6 cellular contexts compared by ENCODE assay signal in the genomic region with DNA sequence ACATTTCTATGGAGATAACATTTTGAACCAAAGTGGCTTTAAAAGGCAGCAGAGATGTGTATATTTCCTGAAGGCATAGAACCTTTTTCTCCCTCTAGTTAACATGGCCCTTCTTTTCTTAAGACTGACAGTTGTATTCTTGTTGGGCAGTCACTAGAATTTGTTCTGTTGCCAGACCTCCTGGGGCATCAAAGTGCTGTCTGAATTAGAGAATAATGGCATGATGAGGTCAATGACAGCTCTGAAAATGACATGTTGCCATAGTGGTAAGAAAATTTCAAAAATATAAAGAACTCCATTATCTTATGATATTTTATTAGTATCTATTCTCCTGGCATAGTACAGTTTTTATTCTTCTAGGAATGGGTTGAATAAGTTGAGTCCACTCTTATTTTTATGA.
"Had no signal": no experiment of that assay in that cellular context is flagged by ENCODE, and none has a peak within 500 bp of the region (broad histone marks: within the 10 kb centered on the region; RNA-seq: fewer than 3 reads in every experiment).

No MANE protein-coding gene starts in this region.

- H3K4me2 ChIP-seq: GM23338 had no signal

- H2AFZ ChIP-seq: GM23338 had no signal

- H3K4me3 ChIP-seq: GM23338 had no signal

- H3K27ac ChIP-seq: HL-60 had no signal

- DNase-seq: H9, HCEC 1CT, KBM-7 had no signal

- ATAC-seq: HepG2 had no signal
